Comparison of ENCODE assay signal across 14 cellular contexts in genomic region chr10:13877154-13877909, GRCh38.
DNase-seq lines count a peak whose midpoint lies in the region; ATAC-seq, FAIRE-seq and TF ChIP-seq lines count a peak whose summit lies in the region.
"Had no signal": no experiment of that assay in that cellular context is flagged by ENCODE, and none has a peak within 500 bp of the region (broad histone marks: within the 10 kb centered on the region; RNA-seq: fewer than 3 reads in every experiment).

No MANE protein-coding gene starts in this region.

- H3K4me1 ChIP-seq in pancreas: peaks cover 0 to 5% (median 0%) of the 10 kb centered on the region in 3 donors

- H3K4me3 ChIP-seq in pancreas: no peak overlapping the region

- TF ChIP-seq CTCF in brain (conservative IDR thresholded peaks at IDR 0.05) (no peak), pancreas (IDR thresholded peaks at IDR 0.05) (no peak)

- H3K27me3 Mint-ChIP-seq in brain (no peaks in the 10 kb centered on the region), T-helper 17 cell (peaks cover 26% of the 10 kb centered on the region)
- H3K27me3 Mint-ChIP-seq in activated CD4-positive, alpha-beta T cell treated with anti-CD3 and anti-CD28 coated beads, Interleukin-2, amount 10 ng/mL, durations not matched to agents 7 days and 5 days: peaks cover 3% of the 10 kb centered on the region

- ATAC-seq in left ventricle myocardium superior (peak; percentile 81), pancreas (peak; percentile 20 to 76 (median 50)), T-helper 17 cell (no peak)
- ATAC-seq: stimulated activated naive CD8-positive, alpha-beta T cell treated with anti-CD3 and anti-CD28 coated beads, Interleukin-15, amount 100 ng/mL, for 72 hours had no signal

- POLR2A ChIA-PET in activated CD4-positive, alpha-beta T cell treated with anti-CD3 and anti-CD28 coated beads, Interleukin-2, amount 10 ng/mL, durations not matched to agents 7 days and 5 days (lab: Charles Lee): no interaction called here

- peak overlapping the region in 1 of 5 experiments; percentile 66 for H3K4me3 Mint-ChIP-seq in brain
- no peak overlapping the region for H3K4me3 Mint-ChIP-seq in T-helper 17 cell
- no peak overlapping the region for H3K4me3 Mint-ChIP-seq in activated CD4-positive, alpha-beta T cell treated with anti-CD3 and anti-CD28 coated beads, Interleukin-2, amount 10 ng/mL, durations not matched to agents 7 days and 5 days
- H3K4me3 Mint-ChIP-seq: stimulated activated naive CD8-positive, alpha-beta T cell treated with anti-CD3 and anti-CD28 coated beads, Interleukin-15, amount 100 ng/mL, for 72 hours had no signal

- peak overlapping the region in 4 of 5 experiments; percentile 48 to 91 (median 82) for H3K27ac Mint-ChIP-seq in brain
- no peak overlapping the region for H3K27ac Mint-ChIP-seq in T-helper 17 cell
- H3K27ac Mint-ChIP-seq in activated CD4-positive, alpha-beta T cell treated with anti-CD3 and anti-CD28 coated beads, Interleukin-2, amount 10 ng/mL, durations not matched to agents 7 days and 5 days: no peak overlapping the region
- H3K27ac Mint-ChIP-seq: stimulated activated naive CD8-positive, alpha-beta T cell treated with anti-CD3 and anti-CD28 coated beads, Interleukin-15, amount 100 ng/mL, for 72 hours had no signal

- WGBS in pancreas, 2 donors: 50 to 55% methylated on average over 11 of the region's 11 CpGs

- DNase-seq in AG08396 (ENCODE audit: low spot score) (peak; percentile 55), left ventricle myocardium superior (peak; percentile 81), pancreas (peak in 2 of 6 donors; percentile 18 to 24), LoVo (ENCODE audit: low spot score) (no peak), T-helper 17 cell (no peak), NCI-H524 (lab: John Stamatoyannopoulos, UW) (no peak)
- no peak for DNase-seq in activated CD4-positive, alpha-beta T cell treated with anti-CD3 and anti-CD28 coated beads, Interleukin-2, amount 10 ng/mL, durations not matched to agents 7 days and 5 days
- DNase-seq: activated CD8-positive, alpha-beta memory T cell treated with anti-CD3 and anti-CD28 coated beads, Interleukin-2, amount 50 U/mL, for 4 hours; DMS79 treated with DMSO at 0.1 percent for 48 hours; Karpas-422; stimulated activated CD4-positive, alpha-beta T cell treated with anti-CD3 and anti-CD28 coated beads, Interleukin-4, amount 100 ng/mL, for 4 hours; stimulated activated naive CD8-positive, alpha-beta T cell treated with anti-CD3 and anti-CD28 coated beads, Interleukin-15, amount 100 ng/mL, for 72 hours had no signal

- peak overlapping the region in 3 of 4 donors; percentile 1 to 52 (median 46) for H3K27ac ChIP-seq in pancreas

- no peaks in the 10 kb centered on the region for H3K9me3 ChIP-seq in pancreas
- no peaks in the 10 kb centered on the region for H3K9me3 ChIP-seq in T-helper 17 cell (ENCODE audit: control insufficient read depth, low read length, poor library complexity, severe bottlenecking)

- no peak for FAIRE-seq in pancreas (lab: Jason Lieb, UNC)
- FAIRE-seq: islet of Langerhans had no signal

- intact Hi-C loops in left ventricle myocardium superior (cut with micrococcal nuclease): no loop called here
- intact Hi-C loops in pancreas (cut with DNase I): no loop called here

- CTCF ChIA-PET in activated CD4-positive, alpha-beta T cell treated with anti-CD3 and anti-CD28 coated beads, Interleukin-2, amount 10 ng/mL, durations not matched to agents 7 days and 5 days (lab: Charles Lee): no interaction called here

- no peaks in the 10 kb centered on the region for H3K27me3 ChIP-seq in pancreas

- H3K36me3 ChIP-seq in pancreas: no peaks in the 10 kb centered on the region

- peaks cover 23% of the 10 kb centered on the region for H3K36me3 Mint-ChIP-seq in brain
- H3K36me3 Mint-ChIP-seq in T-helper 17 cell (ENCODE audit: low read depth): no peaks in the 10 kb centered on the region
- H3K36me3 Mint-ChIP-seq in activated CD4-positive, alpha-beta T cell treated with anti-CD3 and anti-CD28 coated beads, Interleukin-2, amount 10 ng/mL, durations not matched to agents 7 days and 5 days (ENCODE audit: low read depth): no peaks in the 10 kb centered on the region

- no peaks in the 10 kb centered on the region for H3K9me3 Mint-ChIP-seq in brain
- H3K9me3 Mint-ChIP-seq in activated CD4-positive, alpha-beta T cell treated with anti-CD3 and anti-CD28 coated beads, Interleukin-2, amount 10 ng/mL, durations not matched to agents 7 days and 5 days: no peaks in the 10 kb centered on the region
- H3K9me3 Mint-ChIP-seq: stimulated activated naive CD8-positive, alpha-beta T cell treated with anti-CD3 and anti-CD28 coated beads, Interleukin-15, amount 100 ng/mL, for 72 hours had no signal

- H3K4me1 Mint-ChIP-seq in brain (peaks cover 52% of the 10 kb centered on the region), T-helper 17 cell (peaks cover 7% of the 10 kb centered on the region)
- H3K4me1 Mint-ChIP-seq in activated CD4-positive, alpha-beta T cell treated with anti-CD3 and anti-CD28 coated beads, Interleukin-2, amount 10 ng/mL, durations not matched to agents 7 days and 5 days: peaks cover 2% of the 10 kb centered on the region

Comparison
In these comparisons a context has a peak if more than half of its experiments do, and no peak if none do; other contexts are left out.
1. DNase-seq: peak in AG08396 (single experiment) and left ventricle myocardium superior (single experiment); none in LoVo (single experiment), T-helper 17 cell (0 of 3), NCI-H524 (0 of 2) and activated CD4-positive, alpha-beta T cell treated with anti-CD3 and anti-CD28 coated beads, Interleukin-2, amount 10 ng/mL, durations not matched to agents 7 days and 5 days (single experiment).
2. H3K27ac Mint-ChIP-seq: peak in brain (4 of 5); none in T-helper 17 cell (single experiment) and activated CD4-positive, alpha-beta T cell treated with anti-CD3 and anti-CD28 coated beads, Interleukin-2, amount 10 ng/mL, durations not matched to agents 7 days and 5 days (single experiment).